17 cellular contexts compared by ENCODE assay signal in genomic region chr5:58842851-58843250, GRCh38.
DNase-seq lines count a peak whose midpoint lies in the region; ATAC-seq, FAIRE-seq and TF ChIP-seq lines count a peak whose summit lies in the region.
"Had no signal": no experiment of that assay in that cellular context is flagged by ENCODE, and none has a peak within 500 bp of the region (broad histone marks: within the 10 kb centered on the region; RNA-seq: fewer than 3 reads in every experiment).

No MANE protein-coding gene starts in this region.

- H3K4me1 ChIP-seq in A549, result peaks cover 12% of the 10 kb centered on the region
- H3K4me1 ChIP-seq in effector memory CD4-positive, alpha-beta T cell (ENCODE audit: control insufficient read depth, insufficient read depth, low read length, poor library complexity, severe bottlenecking), result no peaks in the 10 kb centered on the region

- peaks cover 7% of the 10 kb centered on the region; the same call in 1 of the 3 replicates for H3K9me3 ChIP-seq in A549
- no peaks in the 10 kb centered on the region for H3K9me3 ChIP-seq in effector memory CD4-positive, alpha-beta T cell (ENCODE audit: control insufficient read depth, low read length)

- CTCF ChIA-PET in A549 (lab: Yijun Ruan, JAX), result interaction anchor here (0.9 to 2.1 kb wide), 3 partner anchors 297 to 366 kb away, joined by 3 to 10 read pairs (median 3); no protein-coding TSS in a partner anchor

- intact Hi-C loops in natural killer cell (cut with micrococcal nuclease), result no loop called here

- peaks cover 0 to 3% of the 10 kb centered on the region in 2 donors for H3K9me3 Mint-ChIP-seq in natural killer cell

- H3K27me3 ChIP-seq in bronchial epithelial cell (ENCODE audit: control insufficient read depth, insufficient read depth, low read length), result peaks cover 4% of the 10 kb centered on the region
- no peaks in the 10 kb centered on the region for H3K27me3 ChIP-seq in effector memory CD4-positive, alpha-beta T cell (replicated peaks; ENCODE audit: control insufficient read depth, insufficient read depth, low read length, poor library complexity, severe bottlenecking)

- H3K4me3 ChIP-seq in A549, result no peak overlapping the region
- no peak overlapping the region for H3K4me3 ChIP-seq in NB4 (ENCODE audit: low read depth, low read length)
- H3K4me3 ChIP-seq in bronchial epithelial cell (ENCODE audit: low read depth, low read length), result no peak overlapping the region
- no peak overlapping the region for H3K4me3 ChIP-seq in foreskin fibroblast (ENCODE audit: low read depth in 1 of 2, low read length in 2 of 2)
- H3K4me3 ChIP-seq in effector memory CD4-positive, alpha-beta T cell (ENCODE audit: insufficient read depth, low read depth, low read length, poor library complexity, severe bottlenecking), result no peak overlapping the region

- no peak for TF ChIP-seq EP300 in A549 (IDR thresholded peaks at IDR 0.05)

- peak overlapping the region; percentile 25 for H3K4me2 ChIP-seq in A549

- DNase-seq in A549 (ENCODE audit: low read depth in 1 of 2, low spot score in 1 of 2) (peak in 1 of 2 experiments; percentile 29), NB4 (ENCODE audit: low read depth) (peak; percentile 55), bronchial epithelial cell (ENCODE audit: low read depth) (peak; percentile 43), foreskin fibroblast (peak; percentile 23 to 58), RKO (ENCODE audit: low spot score) (no peak), natural killer cell (no peak)
- DNase-seq in effector memory CD4-positive, alpha-beta T cell, result no peak
- no peak for DNase-seq in stimulated activated naive CD4-positive, alpha-beta T cell (lab: John Stamatoyannopoulos, UW)
- DNase-seq: Karpas-422, NCI-H1436 treated with DMSO at 0.1 percent for 48 hours, NCI-H2081, NCI-H2227 treated with DMSO at 0.1 percent for 48 hours, NCI-H526 treated with DMSO at 0.1 percent for 48 hours, SHP77 treated with DMSO at 0.1 percent for 48 hours had no signal

- TF ChIP-seq RAD21 in A549 (conservative IDR thresholded peaks at IDR 0.05 in 1 of 2, IDR thresholded peaks at IDR 0.05 in 1 of 2), result no peak

- TF ChIP-seq CTCF in A549 (IDR thresholded peaks at IDR 0.05) (no peak), NB4 (IDR thresholded peaks at IDR 0.05; ENCODE audit: low read depth, low read length) (no peak), bronchial epithelial cell (IDR thresholded peaks at IDR 0.05; ENCODE audit: insufficient read depth, low read length, severe bottlenecking) (no peak), foreskin fibroblast (IDR thresholded peaks at IDR 0.05; ENCODE audit: low read depth, low read length) (no peak), natural killer cell (IDR thresholded peaks at IDR 0.05) (no peak)

- H3K36me3 Mint-ChIP-seq in natural killer cell, result peaks cover 12% of the 10 kb centered on the region

- FAIRE-seq in A549 (lab: Jason Lieb, UNC) (no peak), bronchial epithelial cell (lab: Jason Lieb, UNC) (no peak)
- FAIRE-seq: A204.1 had no signal

- no peak overlapping the region for H3K27ac Mint-ChIP-seq in natural killer cell

- no peaks in the 10 kb centered on the region for H3K4me1 Mint-ChIP-seq in natural killer cell

- POLR2A ChIA-PET in A549 (lab: Yijun Ruan, JAX), result no interaction called here

- H3K36me3 ChIP-seq in bronchial epithelial cell (ENCODE audit: control insufficient read depth, insufficient read depth, low read length), result no peaks in the 10 kb centered on the region
- no peaks in the 10 kb centered on the region for H3K36me3 ChIP-seq in effector memory CD4-positive, alpha-beta T cell (ENCODE audit: control insufficient read depth, insufficient read depth, low read length)

- no peak overlapping the region for H3K27ac ChIP-seq in A549
- H3K27ac ChIP-seq in effector memory CD4-positive, alpha-beta T cell (ENCODE audit: insufficient read depth, low read length, poor library complexity, severe bottlenecking), result no peak overlapping the region
- H3K27ac ChIP-seq: C4-2B had no signal

- 63% methylated on average over 2 of the region's 2 CpGs for WGBS in A549 (ENCODE audit: missing lambda C conversion rate)

- peaks cover 0 to 2% of the 10 kb centered on the region in 2 donors for H3K27me3 Mint-ChIP-seq in natural killer cell (ENCODE audit: low read depth in 2 of 2)

- TF ChIP-seq POLR2A in A549 (IDR thresholded peaks at IDR 0.05; ENCODE audit: low read length), result no peak
- TF ChIP-seq POLR2A in NB4 (IDR thresholded peaks at IDR 0.05; ENCODE audit: extremely low read depth, insufficient read length), result no peak

- H3K4me3 Mint-ChIP-seq in natural killer cell, result no peak overlapping the region

- ATAC-seq in A549 (peak in 1 of 2 experiments; percentile 42; a peak in 1 of 6 replicates), natural killer cell (no peak)
- ATAC-seq: Panc1 had no signal

TF ChIP-seq in A549, 52 proteins besides CTCF, POLR2A, EP300 and RAD21:
- TF ChIP-seq CEBPB (IDR thresholded peaks at IDR 0.05) (peak; percentile 10 to 47; a peak in 1 of 4 replicates), MAX (IDR thresholded peaks at IDR 0.05) (no peak)

Comparison
In these comparisons a context has a peak if more than half of its experiments do, and no peak if none do; other contexts are left out.
1. DNase-seq: peak in NB4 (single experiment), bronchial epithelial cell (single experiment) and foreskin fibroblast (2 of 2); none in RKO (single experiment), natural killer cell (single experiment), effector memory CD4-positive, alpha-beta T cell (0 of 3) and stimulated activated naive CD4-positive, alpha-beta T cell (0 of 6).